23 cellular contexts compared by ENCODE assay signal in the genomic region with DNA sequence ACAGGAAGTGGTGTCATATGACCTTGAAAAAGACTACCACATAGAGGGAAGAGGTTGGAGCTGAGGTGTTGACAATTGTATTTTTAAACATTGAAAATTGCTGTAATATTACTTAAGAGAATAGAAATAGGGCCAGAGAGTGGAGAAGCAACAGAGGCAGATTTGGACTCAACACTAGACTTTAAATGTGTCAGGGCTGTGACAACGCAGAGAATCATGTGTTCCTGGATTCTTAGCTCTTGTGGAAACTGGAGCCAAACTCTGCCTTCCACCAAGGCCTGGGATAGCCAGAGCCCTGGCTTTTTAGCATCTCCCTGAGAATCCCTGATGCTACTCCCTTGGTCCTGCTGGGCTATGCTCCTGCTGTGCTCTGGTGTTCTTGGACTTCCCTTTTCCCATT.
DNase-seq lines count a peak whose midpoint lies in the region; ATAC-seq and TF ChIP-seq lines count a peak whose summit lies in the region.
"Had no signal": no experiment of that assay in that cellular context is flagged by ENCODE, and none has a peak within 500 bp of the region (broad histone marks: within the 10 kb centered on the region; RNA-seq: fewer than 3 reads in every experiment).

No MANE protein-coding gene starts in this region.

- no peak overlapping the region for H3K4me3 ChIP-seq in ascending aorta
- H3K4me3 ChIP-seq: A549, BLaER1, GM12878, HAP-1 had no signal

- peak overlapping the region; percentile 2 for H3K4me3 Mint-ChIP-seq in activated naive CD8-positive, alpha-beta T cell treated with anti-CD3 and anti-CD28 coated beads, Interleukin-2, amount 10 ng/mL, durations not matched to agents 7 days and 5 days
- no peak overlapping the region for H3K4me3 Mint-ChIP-seq in activated naive CD8-positive, alpha-beta T cell treated with anti-CD3 and anti-CD28 coated beads for 36 hours
- H3K4me3 Mint-ChIP-seq in IgD-negative memory B cell (no peak overlapping the region), naive B cell (no peak overlapping the region)
- H3K4me3 Mint-ChIP-seq in natural killer cell treated with Interleukin-12 subunit alpha and Interleukin-12 subunit beta and Interleukin-15 and Interleukin-18, amount 100 ng/mL, for 72 hours: no peak overlapping the region
- H3K4me3 Mint-ChIP-seq: B cell; CD4-positive, CD25-positive, alpha-beta regulatory T cell; CD8-positive, alpha-beta memory T cell; HFFc6 had no signal

- H3K4me1 ChIP-seq in ascending aorta: no peaks in the 10 kb centered on the region
- H3K4me1 ChIP-seq: A549, BLaER1, HAP-1 had no signal

- H3K4me1 Mint-ChIP-seq in activated naive CD8-positive, alpha-beta T cell treated with anti-CD3 and anti-CD28 coated beads, Interleukin-2, amount 10 ng/mL, durations not matched to agents 7 days and 5 days: peaks cover 16% of the 10 kb centered on the region
- peaks cover 3% of the 10 kb centered on the region for H3K4me1 Mint-ChIP-seq in activated naive CD8-positive, alpha-beta T cell treated with anti-CD3 and anti-CD28 coated beads for 36 hours
- peaks cover 0 to 25% (median 16%) of the 10 kb centered on the region in 3 donors for H3K4me1 Mint-ChIP-seq in IgD-negative memory B cell
- peaks cover 26 to 46% (median 38%) of the 10 kb centered on the region in 3 donors for H3K4me1 Mint-ChIP-seq in naive B cell
- H3K4me1 Mint-ChIP-seq in natural killer cell treated with Interleukin-12 subunit alpha and Interleukin-12 subunit beta and Interleukin-15 and Interleukin-18, amount 100 ng/mL, for 72 hours (ENCODE audit: low read depth in 2 of 2): no peaks in the 10 kb centered on the region
- H3K4me1 Mint-ChIP-seq: CD4-positive, CD25-positive, alpha-beta regulatory T cell; CD8-positive, alpha-beta memory T cell had no signal

- POLR2A ChIA-PET in activated naive CD8-positive, alpha-beta T cell treated with anti-CD3 and anti-CD28 coated beads, Interleukin-2, amount 10 ng/mL, durations not matched to agents 7 days and 5 days (lab: Charles Lee): no interaction called here

- H3K27me3 Mint-ChIP-seq in activated naive CD8-positive, alpha-beta T cell treated with anti-CD3 and anti-CD28 coated beads, Interleukin-2, amount 10 ng/mL, durations not matched to agents 7 days and 5 days: no peaks in the 10 kb centered on the region
- no peaks in the 10 kb centered on the region for H3K27me3 Mint-ChIP-seq in activated naive CD8-positive, alpha-beta T cell treated with anti-CD3 and anti-CD28 coated beads for 36 hours
- no peaks in the 10 kb centered on the region for H3K27me3 Mint-ChIP-seq in IgD-negative memory B cell
- H3K27me3 Mint-ChIP-seq in naive B cell: no peaks in the 10 kb centered on the region
- H3K27me3 Mint-ChIP-seq in natural killer cell treated with Interleukin-12 subunit alpha and Interleukin-12 subunit beta and Interleukin-15 and Interleukin-18, amount 100 ng/mL, for 72 hours: no peaks in the 10 kb centered on the region
- H3K27me3 Mint-ChIP-seq: B cell; CD4-positive, CD25-positive, alpha-beta regulatory T cell; CD8-positive, alpha-beta memory T cell had no signal

- no peaks in the 10 kb centered on the region for H3K36me3 ChIP-seq in ascending aorta
- H3K36me3 ChIP-seq: BLaER1, HAP-1 had no signal

- TF ChIP-seq CTCF in ascending aorta (IDR thresholded peaks at IDR 0.05): no peak

- no peaks in the 10 kb centered on the region for H3K27me3 ChIP-seq in ascending aorta
- H3K27me3 ChIP-seq: BLaER1 had no signal

- no peaks in the 10 kb centered on the region for H3K36me3 Mint-ChIP-seq in activated naive CD8-positive, alpha-beta T cell treated with anti-CD3 and anti-CD28 coated beads, Interleukin-2, amount 10 ng/mL, durations not matched to agents 7 days and 5 days
- H3K36me3 Mint-ChIP-seq in activated naive CD8-positive, alpha-beta T cell treated with anti-CD3 and anti-CD28 coated beads for 36 hours: no peaks in the 10 kb centered on the region
- H3K36me3 Mint-ChIP-seq in IgD-negative memory B cell (peaks cover 3% of the 10 kb centered on the region), naive B cell (peaks cover 4 to 13% of the 10 kb centered on the region in 2 donors)
- no peaks in the 10 kb centered on the region for H3K36me3 Mint-ChIP-seq in natural killer cell treated with Interleukin-12 subunit alpha and Interleukin-12 subunit beta and Interleukin-15 and Interleukin-18, amount 100 ng/mL, for 72 hours
- H3K36me3 Mint-ChIP-seq: CD4-positive, CD25-positive, alpha-beta regulatory T cell; CD8-positive, alpha-beta memory T cell had no signal

- H3K27ac ChIP-seq in ascending aorta: peak overlapping the region; percentile 47 to 56
- H3K27ac ChIP-seq: A549, BLaER1, C4-2B had no signal

- no peak for ATAC-seq in activated naive CD8-positive, alpha-beta T cell treated with anti-CD3 and anti-CD28 coated beads, Interleukin-2, amount 10 ng/mL, durations not matched to agents 7 days and 5 days (ENCODE audit: low read depth)
- ATAC-seq in naive B cell (ENCODE audit: low read depth in 2 of 2) (no peak), HG02852 (IDR thresholded peaks at IDR 0.05; ENCODE audit: unreplicated experiment) (no peak), HG02981 (IDR thresholded peaks at IDR 0.05; ENCODE audit: unreplicated experiment) (no peak)
- ATAC-seq in natural killer cell treated with Interleukin-12 subunit alpha and Interleukin-12 subunit beta and Interleukin-15 and Interleukin-18, amount 100 ng/mL, for 72 hours: no peak
- ATAC-seq: A549, GM12878 had no signal

- no peak for DNase-seq in activated naive CD8-positive, alpha-beta T cell treated with anti-CD3 and anti-CD28 coated beads, Interleukin-2, amount 10 ng/mL, durations not matched to agents 7 days and 5 days
- no peak for DNase-seq in activated naive CD8-positive, alpha-beta T cell treated with anti-CD3 and anti-CD28 coated beads for 36 hours
- DNase-seq in ascending aorta (ENCODE audit: low spot score in 2 of 2) (no peak), naive B cell (no peak)
- DNase-seq in natural killer cell treated with Interleukin-12 subunit alpha and Interleukin-12 subunit beta and Interleukin-15 and Interleukin-18, amount 100 ng/mL, for 72 hours (ENCODE audit: low spot score): no peak
- DNase-seq: 8988T; CD4-positive, CD25-positive, alpha-beta regulatory T cell; CD8-positive, alpha-beta memory T cell; DMS 273 treated with DMSO at 0.1 percent for 48 hours; DMS79; EL; GDM1; GOT3; HFFc6 had no signal

- peaks cover 5% of the 10 kb centered on the region for H3K9me3 Mint-ChIP-seq in activated naive CD8-positive, alpha-beta T cell treated with anti-CD3 and anti-CD28 coated beads, Interleukin-2, amount 10 ng/mL, durations not matched to agents 7 days and 5 days
- H3K9me3 Mint-ChIP-seq in activated naive CD8-positive, alpha-beta T cell treated with anti-CD3 and anti-CD28 coated beads for 36 hours: peaks cover 2% of the 10 kb centered on the region
- H3K9me3 Mint-ChIP-seq in IgD-negative memory B cell: peaks cover 0 to 3% (median 3%) of the 10 kb centered on the region in 3 donors
- H3K9me3 Mint-ChIP-seq in naive B cell: peaks cover 0 to 6% (median 4%) of the 10 kb centered on the region in 7 donors
- H3K9me3 Mint-ChIP-seq in natural killer cell treated with Interleukin-12 subunit alpha and Interleukin-12 subunit beta and Interleukin-15 and Interleukin-18, amount 100 ng/mL, for 72 hours: peaks cover 12% of the 10 kb centered on the region

- intact Hi-C loops in ascending aorta (cut with DNase I): loop anchor here (10.0 kb wide), 1 partner anchor 619 kb away; a partner anchor contains a TSS

- peak overlapping the region; percentile 35 for H3K27ac Mint-ChIP-seq in activated naive CD8-positive, alpha-beta T cell treated with anti-CD3 and anti-CD28 coated beads, Interleukin-2, amount 10 ng/mL, durations not matched to agents 7 days and 5 days
- H3K27ac Mint-ChIP-seq in activated naive CD8-positive, alpha-beta T cell treated with anti-CD3 and anti-CD28 coated beads for 36 hours: no peak overlapping the region
- peak overlapping the region in 2 of 3 donors; percentile 42 to 57 for H3K27ac Mint-ChIP-seq in IgD-negative memory B cell
- peak overlapping the region in 5 of 6 donors; percentile 26 to 88 (median 60) for H3K27ac Mint-ChIP-seq in naive B cell
- H3K27ac Mint-ChIP-seq in natural killer cell treated with Interleukin-12 subunit alpha and Interleukin-12 subunit beta and Interleukin-15 and Interleukin-18, amount 100 ng/mL, for 72 hours: no peak overlapping the region
- H3K27ac Mint-ChIP-seq: B cell; CD4-positive, CD25-positive, alpha-beta regulatory T cell; CD8-positive, alpha-beta memory T cell; HFFc6 had no signal

- H3K9me3 ChIP-seq in ascending aorta: peaks cover 0 to 2% of the 10 kb centered on the region in 2 donors
- H3K9me3 ChIP-seq: A549, BLaER1, HAP-1 had no signal

Comparison
In these comparisons a context has a peak if more than half of its experiments do, and no peak if none do; other contexts are left out.
1. H3K27ac Mint-ChIP-seq: peak in activated naive CD8-positive, alpha-beta T cell treated with anti-CD3 and anti-CD28 coated beads, Interleukin-2, amount 10 ng/mL, durations not matched to agents 7 days and 5 days (single experiment), IgD-negative memory B cell (2 of 3) and naive B cell (5 of 6); none in activated naive CD8-positive, alpha-beta T cell treated with anti-CD3 and anti-CD28 coated beads for 36 hours (single experiment) and natural killer cell treated with Interleukin-12 subunit alpha and Interleukin-12 subunit beta and Interleukin-15 and Interleukin-18, amount 100 ng/mL, for 72 hours (0 of 2).